In the genomic region with DNA sequence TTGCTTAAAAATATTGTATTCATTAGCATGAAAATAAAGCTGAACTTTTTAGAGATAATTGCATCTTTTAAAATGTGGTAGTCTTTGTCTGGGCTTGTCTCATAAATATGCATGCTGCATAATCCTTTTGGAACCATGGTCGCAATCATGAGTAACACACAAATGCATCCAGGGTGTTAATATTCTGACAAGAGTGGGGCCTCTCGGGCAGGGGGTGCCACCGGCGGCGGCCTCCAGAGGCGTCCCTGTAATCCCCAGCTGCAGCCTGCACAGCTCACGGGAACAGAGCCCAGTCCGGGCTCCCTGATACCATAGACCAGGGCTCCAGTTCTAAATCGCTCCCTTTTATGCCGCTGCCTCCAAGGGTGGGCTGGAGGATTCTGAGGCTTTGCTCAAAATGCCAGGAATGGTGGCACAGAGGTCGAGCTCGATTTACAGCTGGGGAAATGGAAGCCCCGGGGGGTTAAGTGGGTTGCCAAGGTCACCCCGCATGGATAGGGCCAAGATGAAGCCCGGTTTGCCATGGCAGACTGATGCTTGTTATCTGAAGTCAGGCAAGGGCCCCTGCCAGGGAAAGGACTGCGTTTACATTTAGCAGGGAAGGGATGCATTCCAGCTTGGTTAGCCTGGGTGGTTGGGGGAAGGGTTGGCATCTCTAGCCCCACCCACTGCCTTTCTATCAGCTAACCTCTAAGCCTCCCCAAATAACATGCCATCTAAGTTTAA, we compare ENCODE assay signal across 15 cellular contexts.
DNase-seq lines count a peak whose midpoint lies in the region; ATAC-seq and TF ChIP-seq lines count a peak whose summit lies in the region.
"Had no signal": no experiment of that assay in that cellular context is flagged by ENCODE, and none has a peak within 500 bp of the region (broad histone marks: within the 10 kb centered on the region; RNA-seq: fewer than 3 reads in every experiment).

No MANE protein-coding gene starts in this region.

- no peak overlapping the region for H3K9ac ChIP-seq in IMR-90 (ENCODE audit: low read depth, low read length)

- H4K91ac ChIP-seq in IMR-90 (ENCODE audit: insufficient read depth, low read depth, low read length), result no peak overlapping the region

- H3K9me2 ChIP-seq in hepatocyte (replicated peaks; ENCODE audit: insufficient read depth), result no peaks in the 10 kb centered on the region

- TF ChIP-seq CTCF in IMR-90 (conservative IDR thresholded peaks at IDR 0.05; ENCODE audit: low read depth, low read length) (no peak), hepatocyte (IDR thresholded peaks at IDR 0.05; ENCODE audit: poor library complexity) (no peak), RWPE1 (conservative IDR thresholded peaks at IDR 0.05; ENCODE audit: low read depth) (no peak)

- peaks cover 32% of the 10 kb centered on the region for H3K27me3 ChIP-seq in IMR-90 (ENCODE audit: control insufficient read depth, insufficient read depth, low read length)
- H3K27me3 ChIP-seq in SJCRH30, result no peaks in the 10 kb centered on the region
- H3K27me3 ChIP-seq in hepatocyte, result peaks cover 9% of the 10 kb centered on the region
- H3K27me3 ChIP-seq: body of pancreas, upper lobe of left lung had no signal

- no peak overlapping the region for H2BK120ac ChIP-seq in IMR-90 (ENCODE audit: low read depth, low read length)

- WGBS in IMR-90 (ENCODE audit: extremely low coverage in 2 of 2, insufficient read length in 1 of 2), 2 experiments, result 21% methylated on average over 5 of the region's 16 CpGs; no CpG with 5 or more reads in 1 of the 2 experiments
- WGBS in hepatocyte (ENCODE audit: low lambda C conversion rate, missing lambda C conversion rate), result 42% methylated on average over 16 of the region's 16 CpGs

- in situ Hi-C loops in IMR-90 (cut with MboI; ENCODE audit: low sequenced_read_pairs), result no loop called here

- H3K18ac ChIP-seq in IMR-90 (ENCODE audit: low read depth, low read length), result peak overlapping the region; percentile 30; the same call in 1 of the 2 replicates

- dilution Hi-C loops in IMR-90 (cut with HindIII; ENCODE audit: low sequenced_read_pairs, unreplicated experiment), result no loop called here

- DNase-seq in IMR-90 (no peak), SJCRH30 (peak; percentile 57 to 65), hepatocyte (ENCODE audit: low spot score) (no peak), retina (peak; percentile 73), NCI-H345 treated with DMSO at 0.1 percent for 48 hours (lab: John Stamatoyannopoulos, UW; ENCODE audit: unreplicated experiment) (no peak), 8988T (no peak), RWPE1 (ENCODE audit: low spot score) (no peak)
- DNase-seq: activated effector memory CD4-positive, alpha-beta T cell treated with anti-CD3 and anti-CD28 coated beads, Interleukin-2, amount 50 U/mL, for 16 hours; body of pancreas; effector CD8-positive, alpha-beta T cell; foreskin fibroblast; PC-3; stimulated activated CD4-positive, alpha-beta T cell treated with anti-CD3 and anti-CD28 coated beads, Interleukin-4, amount 100 ng/mL, for 1 hour; WERI-Rb-1 had no signal

- no peak overlapping the region for H2BK5ac ChIP-seq in IMR-90 (ENCODE audit: low read depth, low read length, poor library complexity, severe bottlenecking)

- H4K5ac ChIP-seq in IMR-90 (ENCODE audit: low read depth, low read length), result no peak overlapping the region

- POLR2A ChIA-PET in IMR-90 (lab: Charles Lee; ENCODE audit: unreplicated experiment), result interaction anchor here (0.5 kb wide), 1 partner anchor 39 kb away, joined by 4 read pairs; no protein-coding TSS in a partner anchor
- POLR2A ChIA-PET in RWPE1 (lab: Yijun Ruan, JAX; ENCODE audit: low non-redundant PET), result no interaction called here

- H4K20me1 ChIP-seq in IMR-90 (ENCODE audit: insufficient read depth, low read length) (no peaks in the 10 kb centered on the region), hepatocyte (ENCODE audit: insufficient read depth, poor library complexity, severe bottlenecking) (no peaks in the 10 kb centered on the region)

- TF ChIP-seq POLR2A in IMR-90 (IDR thresholded peaks at IDR 0.05; ENCODE audit: low read depth, low read length), result no peak

- H3K4me3 ChIP-seq in IMR-90 (ENCODE audit: insufficient read depth, low read depth, low read length) (no peak overlapping the region), SJCRH30 (peak overlapping the region; percentile 15), hepatocyte (no peak overlapping the region)
- H3K4me3 ChIP-seq: body of pancreas, upper lobe of left lung had no signal

- no peaks in the 10 kb centered on the region for H3K79me1 ChIP-seq in IMR-90 (ENCODE audit: low read depth in 1 of 2, low read length in 2 of 2)

- BruUV-seq in IMR-90 (replicated peaks; lab: Mats Ljungman, UMichigan), result no TSS peak

- H4K8ac ChIP-seq in IMR-90 (ENCODE audit: low read depth in 2 of 2, low read length in 2 of 2), result no peak overlapping the region

- TF ChIP-seq RAD21 in IMR-90 (IDR thresholded peaks at IDR 0.05; ENCODE audit: low read length), result no peak

- H3K27ac ChIP-seq in IMR-90 (ENCODE audit: insufficient read depth, low read length) (no peak overlapping the region), SJCRH30 (peak overlapping the region; percentile 11; the same call in 1 of the 2 replicates), hepatocyte (no peak overlapping the region), RWPE1 (no peak overlapping the region)
- H3K27ac ChIP-seq: body of pancreas, upper lobe of left lung, WERI-Rb-1 had no signal

- H3K56ac ChIP-seq in IMR-90 (ENCODE audit: extremely low read depth, insufficient read depth, low read length), result no peak overlapping the region

- H3K23ac ChIP-seq in IMR-90 (ENCODE audit: low read depth, low read length), result no peak overlapping the region

- CTCF ChIA-PET in IMR-90 (lab: Yijun Ruan, JAX) (interaction anchor here (0.7 to 1.4 kb wide), 3 partner anchors 13 to 832 kb away, joined by 3 read pairs; no protein-coding TSS in a partner anchor), RWPE1 (lab: Yijun Ruan, JAX) (interaction anchor here (0.6 to 0.7 kb wide), 2 partner anchors 142 to 959 kb away, joined by 3 to 4 read pairs; no protein-coding TSS in a partner anchor)

- no peak overlapping the region for H2BK15ac ChIP-seq in IMR-90 (ENCODE audit: low read depth, low read length)

- H2AK5ac ChIP-seq in IMR-90 (ENCODE audit: low read depth, low read length), result no peak overlapping the region

- H2BK20ac ChIP-seq in IMR-90 (ENCODE audit: low read depth, low read length), result no peak overlapping the region

- H3K9me1 ChIP-seq in IMR-90 (ENCODE audit: insufficient read depth, low read length), result no peaks in the 10 kb centered on the region

- H3K4ac ChIP-seq in IMR-90 (ENCODE audit: low read depth, low read length), result no peak overlapping the region

- peak; percentile 79 for ATAC-seq in IMR-90 (ENCODE audit: low read depth)
- ATAC-seq: body of pancreas, PC-3 had no signal

- H3K36me3 ChIP-seq in IMR-90 (ENCODE audit: control insufficient read depth, insufficient read depth, low read length) (no peaks in the 10 kb centered on the region), SJCRH30 (no peaks in the 10 kb centered on the region), hepatocyte (replicated peaks; ENCODE audit: insufficient read depth, low read depth) (no peaks in the 10 kb centered on the region)
- H3K36me3 ChIP-seq: upper lobe of left lung, WERI-Rb-1 had no signal

- intact Hi-C loops in IMR-90 (cut with micrococcal nuclease), result no loop called here

- H3K4me1 ChIP-seq in IMR-90 (ENCODE audit: control insufficient read depth, insufficient read depth, low read length), result peaks cover 9% of the 10 kb centered on the region
- H3K4me1 ChIP-seq in SJCRH30, result peaks cover 48% of the 10 kb centered on the region
- H3K4me1 ChIP-seq in hepatocyte (ENCODE audit: insufficient read depth), result peaks cover 10% of the 10 kb centered on the region
- H3K4me1 ChIP-seq: body of pancreas, upper lobe of left lung had no signal

- H3K9me3 ChIP-seq in IMR-90 (ENCODE audit: control insufficient read depth, insufficient read depth, low read length), result no peaks in the 10 kb centered on the region
- H3K9me3 ChIP-seq in SJCRH30 (replicated peaks), result no peaks in the 10 kb centered on the region
- no peaks in the 10 kb centered on the region for H3K9me3 ChIP-seq in hepatocyte (ENCODE audit: low read depth)
- H3K9me3 ChIP-seq: body of pancreas, upper lobe of left lung had no signal

- H2AFZ ChIP-seq in IMR-90 (replicated peaks; ENCODE audit: low read length, poor library complexity) (no peak overlapping the region), hepatocyte (no peak overlapping the region)

- peak overlapping the region; percentile 14; the same call in 1 of the 2 replicates for H3K4me2 ChIP-seq in IMR-90 (ENCODE audit: low read depth, low read length)
- peak overlapping the region; percentile 54 for H3K4me2 ChIP-seq in hepatocyte

- H3K79me2 ChIP-seq in hepatocyte, result no peaks in the 10 kb centered on the region

- H2AK9ac ChIP-seq in IMR-90 (replicated peaks; ENCODE audit: low read depth, low read length, poor library complexity), result no peak overlapping the region

- H3K14ac ChIP-seq in IMR-90 (replicated peaks; ENCODE audit: low read depth, low read length), result no peak overlapping the region

TF ChIP-seq in IMR-90, 13 proteins besides CTCF, POLR2A, EP300 and RAD21:
- TF ChIP-seq, protein P1, sequence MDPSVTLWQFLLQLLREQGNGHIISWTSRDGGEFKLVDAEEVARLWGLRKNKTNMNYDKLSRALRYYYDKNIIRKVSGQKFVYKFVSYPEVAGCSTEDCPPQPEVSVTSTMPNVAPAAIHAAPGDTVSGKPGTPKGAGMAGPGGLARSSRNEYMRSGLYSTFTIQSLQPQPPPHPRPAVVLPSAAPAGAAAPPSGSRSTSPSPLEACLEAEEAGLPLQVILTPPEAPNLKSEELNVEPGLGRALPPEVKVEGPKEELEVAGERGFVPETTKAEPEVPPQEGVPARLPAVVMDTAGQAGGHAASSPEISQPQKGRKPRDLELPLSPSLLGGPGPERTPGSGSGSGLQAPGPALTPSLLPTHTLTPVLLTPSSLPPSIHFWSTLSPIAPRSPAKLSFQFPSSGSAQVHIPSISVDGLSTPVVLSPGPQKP (IDR thresholded peaks at IDR 0.05; ENCODE audit: borderline replicate concordance, low read depth, low read length), result no peak
- TF ChIP-seq, protein P2, sequence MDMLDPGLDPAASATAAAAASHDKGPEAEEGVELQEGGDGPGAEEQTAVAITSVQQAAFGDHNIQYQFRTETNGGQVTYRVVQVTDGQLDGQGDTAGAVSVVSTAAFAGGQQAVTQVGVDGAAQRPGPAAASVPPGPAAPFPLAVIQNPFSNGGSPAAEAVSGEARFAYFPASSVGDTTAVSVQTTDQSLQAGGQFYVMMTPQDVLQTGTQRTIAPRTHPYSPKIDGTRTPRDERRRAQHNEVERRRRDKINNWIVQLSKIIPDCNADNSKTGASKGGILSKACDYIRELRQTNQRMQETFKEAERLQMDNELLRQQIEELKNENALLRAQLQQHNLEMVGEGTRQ (IDR thresholded peaks at IDR 0.05; ENCODE audit: low read depth, low read length), result no peak
- TF ChIP-seq MAZ (IDR thresholded peaks at IDR 0.05; ENCODE audit: borderline replicate concordance, low read depth, low read length) (no peak), FOS (IDR thresholded peaks at IDR 0.05; ENCODE audit: low read depth, low read length) (no peak), RCOR1 (IDR thresholded peaks at IDR 0.05; ENCODE audit: insufficient replicate concordance, low read length) (no peak), RFX5 (IDR thresholded peaks at IDR 0.05; ENCODE audit: low read depth, low read length) (no peak)

Comparison
In these comparisons a context has a peak if more than half of its experiments do, and no peak if none do; other contexts are left out.
1. DNase-seq: peak in SJCRH30 (2 of 2) and retina (single experiment); none in IMR-90 (single experiment), hepatocyte (single experiment), NCI-H345 treated with DMSO at 0.1 percent for 48 hours (single experiment), 8988T (single experiment) and RWPE1 (single experiment).